In genomic region chr10:103273026-103273425, GRCh38 we compare ENCODE assay signal across 12 cellular contexts. TPM values are rescaled to one million over a fixed set of nuclear protein-coding genes. Genes with fewer than 3 reads are reported as not detected.
DNase-seq lines count a peak whose midpoint lies in the region; ATAC-seq and TF ChIP-seq lines count a peak whose summit lies in the region.
"Had no signal": no experiment of that assay in that cellular context is flagged by ENCODE, and none has a peak within 500 bp of the region (broad histone marks: within the 10 kb centered on the region; RNA-seq: fewer than 3 reads in every experiment).

No MANE protein-coding gene starts in this region.

- H3K4me1 ChIP-seq in RWPE2 (ENCODE audit: insufficient read depth, poor library complexity, severe bottlenecking) (peaks cover 9% of the 10 kb centered on the region), gastrocnemius medialis (no peaks in the 10 kb centered on the region)

- intact Hi-C loops in gastrocnemius medialis (cut with DNase I; ENCODE audit: low total_unique reads): no loop called here

- H3K27me3 ChIP-seq in RWPE2 (ENCODE audit: insufficient read depth, poor library complexity, severe bottlenecking): peaks cover 19% of the 10 kb centered on the region
- H3K27me3 ChIP-seq in gastrocnemius medialis: peaks cover 24 to 31% (median 27%) of the 10 kb centered on the region in 3 donors
- no peaks in the 10 kb centered on the region for H3K27me3 ChIP-seq in WERI-Rb-1 (ENCODE audit: insufficient read depth, low read depth, severe bottlenecking)

- DNase-seq in H4 (ENCODE audit: low spot score) (peak; percentile 99), RWPE2 (ENCODE audit: low spot score) (peak; percentile 85), fibroblast of mammary gland (ENCODE audit: low read depth) (peak; percentile 100), gastrocnemius medialis (peak; percentile 7 to 37), midbrain (lab: John Stamatoyannopoulos, UW) (no peak), WERI-Rb-1 (no peak), UCSD-AML1 (lab: John Stamatoyannopoulos, UW; ENCODE audit: unreplicated experiment) (no peak)
- no peak for DNase-seq in stimulated activated CD4-positive, alpha-beta T cell treated with anti-CD3 and anti-CD28 coated beads, Interleukin-15, amount 100 ng/mL, for 24 hours
- DNase-seq: activated CD4-positive, alpha-beta T cell treated with anti-CD3 and anti-CD28 coated beads for 48 hours; NCI-H1436 treated with DMSO at 0.1 percent for 48 hours had no signal

- H3K9me3 ChIP-seq in RWPE2 (ENCODE audit: severe bottlenecking) (no peaks in the 10 kb centered on the region), gastrocnemius medialis (no peaks in the 10 kb centered on the region), WERI-Rb-1 (ENCODE audit: severe bottlenecking) (no peaks in the 10 kb centered on the region)

- peak; percentile 94 for ATAC-seq in RWPE2 (ENCODE audit: low read depth)
- ATAC-seq in gastrocnemius medialis: peak; percentile 55 to 80

- in situ Hi-C loops in gastrocnemius medialis (cut with MboI; ENCODE audit: low sequenced_read_pairs in 4 of 4): no loop called here

- H3K27ac ChIP-seq in RWPE2 (ENCODE audit: poor library complexity, severe bottlenecking) (peak overlapping the region; percentile 55), gastrocnemius medialis (no peak overlapping the region), WERI-Rb-1 (no peak overlapping the region)

- H3K4me3 ChIP-seq in RWPE2 (ENCODE audit: severe bottlenecking) (no peak overlapping the region), fibroblast of mammary gland (ENCODE audit: control insufficient read depth, low read depth, low read length) (no peak overlapping the region), gastrocnemius medialis (no peak overlapping the region), WERI-Rb-1 (ENCODE audit: low read depth, low read length) (no peak overlapping the region)

- H3K36me3 ChIP-seq in RWPE2 (ENCODE audit: low read depth): no peaks in the 10 kb centered on the region
- H3K36me3 ChIP-seq in gastrocnemius medialis: no peaks in the 10 kb centered on the region
- H3K36me3 ChIP-seq in WERI-Rb-1: no peaks in the 10 kb centered on the region

- no peak for TF ChIP-seq POLR2A in gastrocnemius medialis (IDR thresholded peaks at IDR 0.05)

- TF ChIP-seq CTCF in RWPE2 (IDR thresholded peaks at IDR 0.05; ENCODE audit: poor library complexity, severe bottlenecking) (no peak), fibroblast of mammary gland (conservative IDR thresholded peaks at IDR 0.05; ENCODE audit: control insufficient read depth, insufficient read depth, low read depth, low read length) (no peak), gastrocnemius medialis (IDR thresholded peaks at IDR 0.05 in 4 of 5, conservative IDR thresholded peaks at IDR 0.05 in 1 of 5) (no peak), WERI-Rb-1 (IDR thresholded peaks at IDR 0.05; ENCODE audit: low read depth, low read length) (no peak)

RNA-seq across cellular contexts. Expression of gene INA, which starts 3.9 kb away (rescaled TPM):
- total RNA-seq in H4 (2014; rRNA removed; shearing (Covaris generic)): not detected in 2 replicates
- total RNA-seq in gastrocnemius medialis: under 1 TPM in 1 of 4 donors, not detected in 3; 0.24 TPM
- total RNA-seq: mesenteric fat pad had no signal

RNA-seq across cellular contexts. Expression of gene RPEL1, which starts 27.3 kb away (rescaled TPM):
- 0.08 TPM in 1 of 2 replicates, not detected in the other for total RNA-seq in H4 (2014; rRNA removed; shearing (Covaris generic))
- not detected for total RNA-seq in gastrocnemius medialis
- total RNA-seq: cerebellum, mesenteric fat pad had no signal

Comparison
In these comparisons a context has a peak if more than half of its experiments do, and no peak if none do; other contexts are left out.
1. DNase-seq: peak in H4 (single experiment), RWPE2 (single experiment), fibroblast of mammary gland (single experiment) and gastrocnemius medialis (2 of 2); none in midbrain (single experiment), WERI-Rb-1 (single experiment), stimulated activated CD4-positive, alpha-beta T cell treated with anti-CD3 and anti-CD28 coated beads, Interleukin-15, amount 100 ng/mL, for 24 hours (single experiment) and UCSD-AML1 (single experiment).